18 cellular contexts compared by ENCODE assay signal in the genomic region with DNA sequence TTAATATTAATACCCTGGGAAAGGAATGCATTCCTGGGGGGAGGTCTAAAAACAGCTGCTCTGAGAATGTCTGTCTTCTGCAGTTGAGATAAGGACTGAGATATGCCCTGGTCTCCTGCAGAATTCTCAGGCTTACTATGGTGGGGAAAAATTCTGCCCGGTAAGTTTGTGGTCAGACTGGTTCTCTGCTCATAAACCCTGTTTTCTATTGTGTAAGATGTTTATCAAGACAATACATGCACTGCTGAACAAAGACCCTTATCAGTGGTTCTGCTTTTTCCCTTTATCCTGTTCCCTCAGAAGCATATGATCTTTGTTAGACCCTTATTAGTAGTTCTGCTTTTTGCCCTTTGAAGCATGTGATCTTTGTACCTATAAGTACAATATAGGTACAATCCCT.
A peak's percentile ranks its signal among the peaks of the same experiment; 100 is the strongest.
DNase-seq lines count a peak whose midpoint lies in the region; FAIRE-seq and TF ChIP-seq lines count a peak whose summit lies in the region.
"Had no signal": no experiment of that assay in that cellular context is flagged by ENCODE, and none has a peak within 500 bp of the region (broad histone marks: within the 10 kb centered on the region; RNA-seq: fewer than 3 reads in every experiment).

No MANE protein-coding gene starts in this region.

- peak; percentile 68 for DNase-seq in CMK (ENCODE audit: low read depth)
- DNase-seq in KBM-7, result peak; percentile 65
- DNase-seq in NB4 (ENCODE audit: low read depth), result peak; percentile 6
- no peak for DNase-seq in posterior cingulate gyrus
- no peak for DNase-seq in GM12892 (ENCODE audit: insufficient read length)
- DNase-seq in NCI-H1105 treated with DMSO at 0.1 percent for 48 hours (lab: John Stamatoyannopoulos, UW), result no peak
- DNase-seq: CD4-positive, CD25-positive, alpha-beta regulatory T cell; CD8-positive, alpha-beta T cell; DMS 273 treated with DMSO at 0.1 percent for 48 hours; DMS79; EL; GDM1; H9 had no signal

- in situ Hi-C loops in KBM-7 (cut with MboI; ENCODE audit: low pct_unique_long_range_greater_than_20kb, low sequenced_read_pairs), result no loop called here

- no peak for FAIRE-seq in GM12892 (lab: Jason Lieb, UNC)
- FAIRE-seq: D721Med, GM12878, GM18507 had no signal

- TF ChIP-seq CTCF in NB4 (IDR thresholded peaks at IDR 0.05; ENCODE audit: low read depth, low read length), result no peak

- H3K4me3 ChIP-seq in NB4 (ENCODE audit: low read depth, low read length), result no peak overlapping the region
- H3K4me3 ChIP-seq: BLaER1, GM12878, GM23338 had no signal

- intact Hi-C loops in posterior cingulate gyrus (cut with DNase I), result no loop called here

- TF ChIP-seq POLR2A in NB4 (IDR thresholded peaks at IDR 0.05; ENCODE audit: extremely low read depth, insufficient read length) (no peak), GM12892 (IDR thresholded peaks at IDR 0.05; ENCODE audit: low read depth, low read length) (no peak)

Comparison
In these comparisons a context has a peak if more than half of its experiments do, and no peak if none do; other contexts are left out.
1. DNase-seq: peak in CMK (single experiment), KBM-7 (single experiment) and NB4 (single experiment); none in posterior cingulate gyrus (0 of 10), GM12892 (single experiment) and NCI-H1105 treated with DMSO at 0.1 percent for 48 hours (single experiment).